In genomic region chr9:128733256-128733655, GRCh38 we compare ENCODE assay signal across 8 cellular contexts. TPM values are rescaled to one million over a fixed set of nuclear protein-coding genes. Genes with fewer than 3 reads are reported as not detected.
DNase-seq lines count a peak whose midpoint lies in the region; ATAC-seq and TF ChIP-seq lines count a peak whose summit lies in the region.

No MANE protein-coding gene starts in this region.

- peak; percentile 73 for DNase-seq in G401 (ENCODE audit: low spot score)
- DNase-seq in M059J (ENCODE audit: low read depth), result peak; percentile 74
- peak; percentile 77 for DNase-seq in RWPE1 (ENCODE audit: low spot score)
- DNase-seq in memory B cell (ENCODE audit: low spot score in 2 of 2), result no peak
- peak; percentile 39 to 47 for DNase-seq in uterus
- no peak for DNase-seq in cortex of kidney (lab: John Stamatoyannopoulos, UW)
- DNase-seq in activated effector memory CD4-positive, alpha-beta T cell treated with Interleukin-2 at 50 U/mL for 16 hours, result no peak

- POLR2A ChIA-PET in RWPE1 (lab: Yijun Ruan, JAX; ENCODE audit: low non-redundant PET), result no interaction called here

- H3K27ac ChIP-seq in RWPE1, result peak overlapping the region; percentile 49
- peak overlapping the region; percentile 50 for H3K27ac ChIP-seq in ectodermal cell (ENCODE audit: insufficient read depth, low read depth, low read length, poor library complexity, severe bottlenecking)
- no peak overlapping the region for H3K27ac ChIP-seq in uterus

- ATAC-seq in memory B cell (ENCODE audit: low read depth), result peak; percentile 47

- peaks cover 11% of the 10 kb centered on the region for H3K36me3 Mint-ChIP-seq in memory B cell

- in situ Hi-C loops in G401 (cut with HindIII; ENCODE audit: low sequenced_read_pairs), result no loop called here

- H3K27me3 ChIP-seq in ectodermal cell (ENCODE audit: control insufficient read depth, insufficient read depth, low read length, poor library complexity, severe bottlenecking), result no peaks in the 10 kb centered on the region
- H3K27me3 ChIP-seq in uterus, result no peaks in the 10 kb centered on the region

- WGBS in ectodermal cell, 2 experiments, result 11 to 15% methylated on average over 9 of the region's 9 CpGs

- H3K36me3 ChIP-seq in ectodermal cell (ENCODE audit: control insufficient read depth, insufficient read depth, low read length), result no peaks in the 10 kb centered on the region
- H3K36me3 ChIP-seq in uterus, result no peaks in the 10 kb centered on the region

- no peak overlapping the region for H3K4me3 ChIP-seq in ectodermal cell (ENCODE audit: insufficient read depth, low read depth, low read length)
- H3K4me3 ChIP-seq in uterus, result no peak overlapping the region

- H3K4me1 Mint-ChIP-seq in memory B cell, result peaks cover 6% of the 10 kb centered on the region

- H3K27me3 Mint-ChIP-seq in memory B cell, result no peaks in the 10 kb centered on the region

- intact Hi-C loops in uterus (cut with DNase I; ENCODE audit: low total_unique reads), result no loop called here

- H3K9me3 Mint-ChIP-seq in memory B cell, result no peaks in the 10 kb centered on the region

- H3K9me3 ChIP-seq in ectodermal cell (ENCODE audit: control insufficient read depth, low read length), result no peaks in the 10 kb centered on the region
- H3K9me3 ChIP-seq in uterus, result no peaks in the 10 kb centered on the region

- no peak overlapping the region for H3K4me3 Mint-ChIP-seq in memory B cell

- no peak overlapping the region for H3K27ac Mint-ChIP-seq in memory B cell

- no peaks in the 10 kb centered on the region for H3K4me1 ChIP-seq in ectodermal cell (ENCODE audit: control insufficient read depth, insufficient read depth, low read length)
- H3K4me1 ChIP-seq in uterus, result no peaks in the 10 kb centered on the region

- CTCF ChIA-PET in RWPE1 (lab: Yijun Ruan, JAX), result interaction anchor here (0.6 to 2.6 kb wide), 12 partner anchors 9 to 295 kb away, joined by 3 to 16 read pairs (median 4); partner anchors contain the start of genes ENDOG, SH3GLB2 and ZDHHC12

- TF ChIP-seq CTCF in RWPE1 (conservative IDR thresholded peaks at IDR 0.05; ENCODE audit: low read depth) (peak; percentile 97), uterus (IDR thresholded peaks at IDR 0.05) (peak; percentile 7 to 51 (median 26))

- TF ChIP-seq POLR2A in uterus (IDR thresholded peaks at IDR 0.05), result no peak

RNA-seq across cellular contexts. Expression of gene ZDHHC12, which starts 9.3 kb away (rescaled TPM):
- total RNA-seq in G401 (2014; rRNA removed; shearing (Covaris generic)), result 36.4 and 40.2 TPM in 2 replicates
- 154 and 175 TPM in 2 replicates for total RNA-seq in M059J (2014; rRNA removed; shearing (Covaris generic))
- 42.8 TPM for polyA plus RNA-seq in ectodermal cell (2013, experiment 1 of 4)
- polyA plus RNA-seq in ectodermal cell (2013, experiment 2 of 4), result 45.8 TPM
- polyA plus RNA-seq in ectodermal cell (2013, experiment 3 of 4), result 38.0 TPM
- 35.8 TPM for polyA plus RNA-seq in ectodermal cell (2013, experiment 4 of 4)
- 10 to 100 TPM in 1 of 4 donors, 1 to 10 TPM in 2, under 1 TPM in 1; 0.59 to 11.7 (median 6.5) TPM for total RNA-seq in uterus

RNA-seq across cellular contexts. Expression of gene PKN3, which starts 31.0 kb away (rescaled TPM):
- 34.8 and 36.7 TPM in 2 replicates for total RNA-seq in G401 (2014; rRNA removed; shearing (Covaris generic))
- 3.5 and 7.4 TPM in 2 replicates for total RNA-seq in M059J (2014; rRNA removed; shearing (Covaris generic))
- 16.8 TPM for polyA plus RNA-seq in ectodermal cell (2013, experiment 1 of 4)
- 13.9 TPM for polyA plus RNA-seq in ectodermal cell (2013, experiment 2 of 4)
- polyA plus RNA-seq in ectodermal cell (2013, experiment 3 of 4), result 13.9 TPM
- 13.0 TPM for polyA plus RNA-seq in ectodermal cell (2013, experiment 4 of 4)
- 10 to 100 TPM in 1 of 4 donors, 1 to 10 TPM in 3; 2.4 to 19.5 (median 4.5) TPM for total RNA-seq in uterus

RNA-seq across cellular contexts. Expression of gene ZER1, which starts 38.5 kb away (rescaled TPM):
- total RNA-seq in G401 (2014; rRNA removed; shearing (Covaris generic)), result 15.1 and 23.0 TPM in 2 replicates
- total RNA-seq in M059J (2014; rRNA removed; shearing (Covaris generic)), result 24.5 and 30.1 TPM in 2 replicates
- polyA plus RNA-seq in ectodermal cell (2013, experiment 1 of 4), result 31.8 TPM
- polyA plus RNA-seq in ectodermal cell (2013, experiment 2 of 4), result 38.6 TPM
- polyA plus RNA-seq in ectodermal cell (2013, experiment 3 of 4), result 22.0 TPM
- 25.5 TPM for polyA plus RNA-seq in ectodermal cell (2013, experiment 4 of 4)
- total RNA-seq in uterus, result 10 to 100 TPM; 16.1 to 52.0 (median 21.2) TPM

RNA-seq across cellular contexts. Expression of gene SET, which starts 44.2 kb away (rescaled TPM):
- total RNA-seq in G401 (2014; rRNA removed; shearing (Covaris generic)), result 794 and 1,249 TPM in 2 replicates
- 430 and 608 TPM in 2 replicates for total RNA-seq in M059J (2014; rRNA removed; shearing (Covaris generic))
- polyA plus RNA-seq in ectodermal cell (2013, experiment 1 of 4), result 1,043 TPM
- polyA plus RNA-seq in ectodermal cell (2013, experiment 2 of 4), result 1,040 TPM
- 878 TPM for polyA plus RNA-seq in ectodermal cell (2013, experiment 3 of 4)
- polyA plus RNA-seq in ectodermal cell (2013, experiment 4 of 4), result 915 TPM
- 100 to 1,000 TPM in 3 of 4 donors, 10 to 100 TPM in 1; 79.9 to 481 (median 197) TPM for total RNA-seq in uterus

RNA-seq across cellular contexts. Expression of gene TBC1D13, which starts 53.8 kb away (rescaled TPM):
- 2.5 and 4.8 TPM in 2 replicates for total RNA-seq in G401 (2014; rRNA removed; shearing (Covaris generic))
- total RNA-seq in M059J (2014; rRNA removed; shearing (Covaris generic)), result 31.6 and 58.7 TPM in 2 replicates
- 29.5 TPM for polyA plus RNA-seq in ectodermal cell (2013, experiment 1 of 4)
- polyA plus RNA-seq in ectodermal cell (2013, experiment 2 of 4), result 35.4 TPM
- polyA plus RNA-seq in ectodermal cell (2013, experiment 3 of 4), result 25.1 TPM
- 28.3 TPM for polyA plus RNA-seq in ectodermal cell (2013, experiment 4 of 4)
- total RNA-seq in uterus, result 10 to 100 TPM in 3 of 4 donors, 1 to 10 TPM in 1; 7.1 to 26.8 (median 23.3) TPM

Comparison
In these comparisons a context has a peak if more than half of its experiments do, and no peak if none do; other contexts are left out.
1. DNase-seq: peak in G401 (single experiment), M059J (single experiment), RWPE1 (single experiment) and uterus (2 of 2); none in memory B cell (0 of 2), cortex of kidney (single experiment) and activated effector memory CD4-positive, alpha-beta T cell treated with Interleukin-2 at 50 U/mL for 16 hours (single experiment).
2. H3K27ac ChIP-seq: peak in RWPE1 (single experiment) and ectodermal cell (single experiment); none in uterus (0 of 2).